30 cellular contexts compared by ENCODE assay signal in genomic region chr18:9740076-9740475, GRCh38. TPM values are rescaled to one million over a fixed set of nuclear protein-coding genes. Genes with fewer than 3 reads are reported as not detected.
DNase-seq lines count a peak whose midpoint lies in the region; ATAC-seq, FAIRE-seq and TF ChIP-seq lines count a peak whose summit lies in the region.
"Had no signal": no experiment of that assay in that cellular context is flagged by ENCODE, and none has a peak within 500 bp of the region (broad histone marks: within the 10 kb centered on the region; RNA-seq: fewer than 3 reads in every experiment).

No MANE protein-coding gene starts in this region.

- H3K9me2 ChIP-seq in PC-3 (replicated peaks; ENCODE audit: low read length): no peaks in the 10 kb centered on the region

- H3K27ac ChIP-seq in PC-3 (ENCODE audit: low read length): no peak overlapping the region
- H3K27ac ChIP-seq: C4-2B, esophagus muscularis mucosa, HL-60, Peyer's patch, sigmoid colon had no signal

- no peak for FAIRE-seq in bronchial epithelial cell (lab: Jason Lieb, UNC)
- FAIRE-seq: frontal cortex had no signal

- H3K4me1 Mint-ChIP-seq in CD14-positive monocyte: peaks cover 81% of the 10 kb centered on the region

- H3K9me3 ChIP-seq in PC-3 (ENCODE audit: low read length): no peaks in the 10 kb centered on the region
- H3K9me3 ChIP-seq: ascending aorta, esophagus muscularis mucosa, Peyer's patch, sigmoid colon had no signal

- H3K27me3 ChIP-seq in PC-3 (ENCODE audit: low read length): no peaks in the 10 kb centered on the region
- no peaks in the 10 kb centered on the region for H3K27me3 ChIP-seq in bronchial epithelial cell (ENCODE audit: control insufficient read depth, insufficient read depth, low read length)
- H3K27me3 ChIP-seq: ascending aorta, esophagus muscularis mucosa, Peyer's patch, sigmoid colon had no signal

- no peak overlapping the region for H2AFZ ChIP-seq in PC-3 (ENCODE audit: low read length)
- H2AFZ ChIP-seq: GM23338 had no signal

- peaks cover 0 to 2% (median 0%) of the 10 kb centered on the region in 7 donors for H3K9me3 Mint-ChIP-seq in CD14-positive monocyte
- H3K9me3 Mint-ChIP-seq: activated CD4-positive, alpha-beta memory T cell treated with anti-CD3 and anti-CD28 coated beads, Interleukin-2, amount 10 ng/mL, durations not matched to agents 7 days and 5 days; activated T-helper 2 cell treated with anti-CD3 and anti-CD28 coated beads, Interferon-gamma antibody, Interleukin-2, Interleukin-4, amounts not matched to agents 10 μg/mL and 5 μg/mL and 100 μg/mL, durations not matched to agents 14 hours and 24 hours and 36 hours; GM23338; T-helper 1 cell treated with Interleukin-12 subunit alpha and Interleukin-12 subunit beta and Interleukin-4 antibody, amounts not matched to agents 30 μg/mL and 1 μg/mL, for 36 hours had no signal

- BruUV-seq in PC-3 (replicated peaks; lab: Mats Ljungman, UMichigan): no TSS peak

- H3K4me3 ChIP-seq in PC-3 (ENCODE audit: low read length) (no peak overlapping the region), bronchial epithelial cell (ENCODE audit: low read depth, low read length) (no peak overlapping the region)
- H3K4me3 ChIP-seq: ascending aorta, esophagus muscularis mucosa, GM23338, Peyer's patch, sigmoid colon had no signal

- H3K36me3 ChIP-seq in PC-3 (ENCODE audit: low read depth, low read length) (no peaks in the 10 kb centered on the region), bronchial epithelial cell (ENCODE audit: control insufficient read depth, insufficient read depth, low read length) (peaks cover 1% of the 10 kb centered on the region)
- H3K36me3 ChIP-seq: ascending aorta, esophagus muscularis mucosa, Peyer's patch, sigmoid colon had no signal

- H3K79me2 ChIP-seq in PC-3 (ENCODE audit: low read length): no peaks in the 10 kb centered on the region

- H3K9ac ChIP-seq in PC-3 (ENCODE audit: low read length): no peak overlapping the region

- CTCF ChIA-PET in PC-3 (lab: Charles Lee): no interaction called here

- no peak for ATAC-seq in PC-3
- no peak for ATAC-seq in HG03097 (IDR thresholded peaks at IDR 0.05; ENCODE audit: low FRiP score, unreplicated experiment)
- ATAC-seq in HG03095 (IDR thresholded peaks at IDR 0.05; ENCODE audit: unreplicated experiment): no peak
- ATAC-seq: left cardiac atrium had no signal

- DNase-seq in CD14-positive monocyte (ENCODE audit: low spot score) (no peak), PC-3 (peak; percentile 25), bronchial epithelial cell (ENCODE audit: low read depth) (peak; percentile 71), lung microvascular endothelial cell (ENCODE audit: low read depth in 2 of 2) (peak; percentile 31 to 34), GF-D8 (lab: John Stamatoyannopoulos, UW) (no peak), cerebellar nuclear complex (lab: John Stamatoyannopoulos, UW) (no peak)
- DNase-seq: activated CD4-positive, alpha-beta memory T cell treated with anti-CD3 and anti-CD28 coated beads, Interleukin-2, amount 10 ng/mL, durations not matched to agents 7 days and 5 days; activated CD4-positive, alpha-beta T cell treated with anti-CD3 and anti-CD28 coated beads for 1 hour; DND-41; effector CD8-positive, alpha-beta T cell; left cardiac atrium; mammary epithelial cell; NCI-H1092 treated with DMSO at 0.1 percent for 48 hours; NCI-H187 treated with DMSO at 0.1 percent for 48 hours; NCI-H2171 treated with DMSO at 0.1 percent for 48 hours; NCI-H524 treated with DMSO at 0.1 percent for 48 hours; sigmoid colon; stimulated activated naive CD4-positive, alpha-beta T cell had no signal

- H3K4me2 ChIP-seq in PC-3 (ENCODE audit: low read length): 0 out of 2 replicates have a peak overlapping the region, but pooled peaks have one; percentile 11
- H3K4me2 ChIP-seq: GM23338 had no signal

- H3F3A ChIP-seq in PC-3 (ENCODE audit: low read length, unreplicated experiment): no peaks in the 10 kb centered on the region

- no peak overlapping the region for H3K4me3 Mint-ChIP-seq in CD14-positive monocyte
- H3K4me3 Mint-ChIP-seq: activated CD4-positive, alpha-beta memory T cell treated with anti-CD3 and anti-CD28 coated beads, Interleukin-2, amount 10 ng/mL, durations not matched to agents 7 days and 5 days; activated naive CD8-positive, alpha-beta T cell; GM23338; T-helper 1 cell treated with Interleukin-12 subunit alpha and Interleukin-12 subunit beta and Interleukin-4 antibody, amounts not matched to agents 30 μg/mL and 1 μg/mL, for 36 hours had no signal

- peaks cover 69% of the 10 kb centered on the region for H3K4me1 ChIP-seq in PC-3 (ENCODE audit: insufficient read depth, low read length)

- peak overlapping the region; percentile 93 to 99 (median 98) for H3K27ac Mint-ChIP-seq in CD14-positive monocyte
- H3K27ac Mint-ChIP-seq: activated CD4-positive, alpha-beta memory T cell treated with anti-CD3 and anti-CD28 coated beads, Interleukin-2, amount 10 ng/mL, durations not matched to agents 7 days and 5 days; activated naive CD8-positive, alpha-beta T cell; activated T-helper 2 cell treated with anti-CD3 and anti-CD28 coated beads, Interferon-gamma antibody, Interleukin-2, Interleukin-4, amounts not matched to agents 10 μg/mL and 5 μg/mL and 100 μg/mL, durations not matched to agents 14 hours and 24 hours and 36 hours; T-helper 1 cell treated with Interleukin-12 subunit alpha and Interleukin-12 subunit beta and Interleukin-4 antibody, amounts not matched to agents 30 μg/mL and 1 μg/mL, for 36 hours had no signal

- TF ChIP-seq CTCF in CD14-positive monocyte (IDR thresholded peaks at IDR 0.05) (no peak), PC-3 (conservative IDR thresholded peaks at IDR 0.05; ENCODE audit: low read depth, low read length) (no peak), bronchial epithelial cell (IDR thresholded peaks at IDR 0.05; ENCODE audit: insufficient read depth, low read length, severe bottlenecking) (no peak)

- intact Hi-C loops in CD14-positive monocyte (cut with micrococcal nuclease): loop anchor here in 1 of 2 donors (5.0 kb wide), 1 partner anchor 42 kb away; no protein-coding TSS in a partner anchor
- intact Hi-C loops in PC-3 (cut with micrococcal nuclease): no loop called here

- H3K27me3 Mint-ChIP-seq in CD14-positive monocyte (ENCODE audit: low read depth in 3 of 3): no peaks in the 10 kb centered on the region

- H3K36me3 Mint-ChIP-seq in CD14-positive monocyte: peaks cover 35 to 44% of the 10 kb centered on the region in 2 donors
- H3K36me3 Mint-ChIP-seq: activated naive CD8-positive, alpha-beta T cell had no signal

- POLR2A ChIA-PET in PC-3 (lab: Charles Lee; ENCODE audit: unreplicated experiment): no interaction called here

- no peaks in the 10 kb centered on the region for H4K20me1 ChIP-seq in PC-3 (ENCODE audit: low read length)

RNA-seq across cellular contexts. Expression of gene RAB31, which starts 32.0 kb away (rescaled TPM):
- 100 to 1,000 TPM; 348 to 367 TPM for polyA plus RNA-seq in CD14-positive monocyte
- 1.7 and 3.8 TPM in 2 replicates for total RNA-seq in PC-3 (2014; rRNA removed)
- 47.7 and 48.5 TPM in 2 replicates for total RNA-seq in bronchial epithelial cell
- 28.8 and 44.0 TPM in 2 replicates for total RNA-seq in lung microvascular endothelial cell

Comparison
In these comparisons a context has a peak if more than half of its experiments do, and no peak if none do; other contexts are left out.
1. DNase-seq: peak in PC-3 (single experiment), bronchial epithelial cell (single experiment) and lung microvascular endothelial cell (2 of 2); none in CD14-positive monocyte (single experiment), GF-D8 (single experiment) and cerebellar nuclear complex (0 of 2).